In genomic region chr3:158769519-158770253, GRCh38 we compare ENCODE assay signal across 1 cellular context.
TF ChIP-seq lines count a peak whose summit lies in the region.

No MANE protein-coding gene starts in this region.

TF ChIP-seq in GM23338, 12 proteins besides CTCF, POLR2A, EP300 and RAD21:
- TF ChIP-seq ZNF462 (CRISPR knock-in tag; IDR thresholded peaks at IDR 0.05): no peak
- no peak for TF ChIP-seq NANOG (IDR thresholded peaks at IDR 0.05; ENCODE audit: borderline replicate concordance)
- TF ChIP-seq EZH2 (IDR thresholded peaks at IDR 0.05; ENCODE audit: low read depth, unreplicated experiment): no peak
- TF ChIP-seq STAT1 (IDR thresholded peaks at IDR 0.05; ENCODE audit: unreplicated experiment): no peak
- TF ChIP-seq POLR2AphosphoS5 (IDR thresholded peaks at IDR 0.05; ENCODE audit: low read depth): no peak
- no peak for TF ChIP-seq JUNB (IDR thresholded peaks at IDR 0.05; ENCODE audit: unreplicated experiment)
- no peak for TF ChIP-seq ZNF114 (CRISPR knock-in tag; IDR thresholded peaks at IDR 0.05)
- no peak for TF ChIP-seq EZH2phosphoT487 (IDR thresholded peaks at IDR 0.05; ENCODE audit: unreplicated experiment)
- TF ChIP-seq CREB1 (CRISPR knock-in tag; IDR thresholded peaks at IDR 0.05; ENCODE audit: low read depth): no peak
- no peak for TF ChIP-seq ZNF331 (CRISPR knock-in tag; IDR thresholded peaks at IDR 0.05; ENCODE audit: low read depth)
- TF ChIP-seq REST (IDR thresholded peaks at IDR 0.05; ENCODE audit: unreplicated experiment): no peak
- no peak for TF ChIP-seq ETS1 (IDR thresholded peaks at IDR 0.05)
